Comparison of ENCODE assay signal across 8 cellular contexts in genomic region chr6:44010411-44011349, GRCh38.
A peak's percentile ranks its signal among the peaks of the same experiment; 100 is the strongest.
DNase-seq lines count a peak whose midpoint lies in the region; ATAC-seq lines count a peak whose summit lies in the region.

No MANE protein-coding gene starts in this region.

- DNase-seq in DMS53 (lab: John Stamatoyannopoulos, UW) (peak; percentile 79), NCI-H1092 treated with DMSO at 0.1 percent for 48 hours (lab: John Stamatoyannopoulos, UW) (peak; percentile 66), brain pericyte (ENCODE audit: low read depth, low spot score) (peak; percentile 98), myocyte (ENCODE audit: low read depth) (peak; percentile 98), T-helper 9 cell (no peak)
- no peak for DNase-seq in stimulated activated CD4-positive, alpha-beta T cell treated with anti-CD3 and anti-CD28 coated beads, Interleukin-4, amount 100 ng/mL, for 24 hours

- ATAC-seq in GM18867 (IDR thresholded peaks at IDR 0.05; ENCODE audit: unreplicated experiment) (no peak), GM18498 (IDR thresholded peaks at IDR 0.05; ENCODE audit: unreplicated experiment) (no peak)

Comparison
In these comparisons a context has a peak if more than half of its experiments do, and no peak if none do; other contexts are left out.
1. DNase-seq: peak in DMS53 (single experiment), NCI-H1092 treated with DMSO at 0.1 percent for 48 hours (single experiment), brain pericyte (single experiment) and myocyte (single experiment); none in stimulated activated CD4-positive, alpha-beta T cell treated with anti-CD3 and anti-CD28 coated beads, Interleukin-4, amount 100 ng/mL, for 24 hours (single experiment) and T-helper 9 cell (single experiment).